ENCODE assay signal across 14 cellular contexts in the genomic region with DNA sequence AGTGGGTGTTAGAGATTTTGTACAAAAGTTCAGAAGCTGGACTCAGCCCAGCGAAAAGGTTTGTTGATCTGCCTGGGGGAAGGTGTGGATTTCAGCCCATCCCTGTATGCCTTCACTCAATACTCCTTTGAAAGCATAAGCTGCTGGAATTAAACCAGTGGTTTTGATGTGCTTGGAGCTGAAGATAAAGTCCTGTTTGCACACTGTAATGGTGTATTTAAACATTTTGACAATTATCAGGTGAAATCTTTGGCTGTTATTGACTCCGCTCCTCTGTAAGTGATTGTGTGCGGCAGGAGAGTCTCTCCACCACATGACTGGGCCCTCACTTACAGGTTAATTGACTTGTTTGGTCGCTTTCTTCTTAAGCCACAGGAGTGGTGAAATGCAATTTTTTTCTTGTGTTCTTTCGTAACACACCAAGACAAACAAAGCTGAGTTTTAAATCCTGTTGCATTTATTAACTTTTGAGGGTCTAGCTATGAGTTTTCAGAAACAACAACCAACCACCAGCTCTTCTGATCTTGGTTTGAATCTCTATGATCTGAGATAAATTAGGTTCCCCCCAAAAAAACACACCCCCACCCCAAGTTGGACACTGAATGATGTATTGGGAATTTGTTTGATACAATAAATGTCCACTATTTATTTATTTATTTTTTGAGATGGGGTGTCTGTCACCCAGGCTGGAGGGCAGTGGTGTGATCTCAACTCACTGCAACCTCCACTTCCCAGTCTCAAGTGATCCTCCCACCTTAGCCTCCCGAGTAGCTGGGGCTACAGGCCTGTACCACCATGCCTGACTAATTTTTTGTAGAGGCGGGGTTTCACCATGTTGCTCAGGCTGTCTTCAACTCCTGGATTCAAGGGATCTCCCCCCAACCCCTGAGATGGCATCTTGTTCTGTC. TPM values are rescaled to one million over a fixed set of nuclear protein-coding genes. Genes with fewer than 3 reads are reported as not detected.
DNase-seq lines count a peak whose midpoint lies in the region; ATAC-seq and TF ChIP-seq lines count a peak whose summit lies in the region.
"Had no signal": no experiment of that assay in that cellular context is flagged by ENCODE, and none has a peak within 500 bp of the region (broad histone marks: within the 10 kb centered on the region; RNA-seq: fewer than 3 reads in every experiment).

No MANE protein-coding gene starts in this region.

- ATAC-seq in left lung (peak; percentile 90), HG03135 (IDR thresholded peaks at IDR 0.05; ENCODE audit: unreplicated experiment) (no peak), omental fat pad (ENCODE audit: low FRiP score) (no peak)
- ATAC-seq: HCT116 had no signal

- no peaks in the 10 kb centered on the region for H3K36me3 ChIP-seq in BLaER1 treated with 17β-estradiol and CSF1 and Interleukin-3, amounts not matched to agents 10 nM and 100 nM
- no peaks in the 10 kb centered on the region for H3K36me3 ChIP-seq in adipocyte (ENCODE audit: control insufficient read depth, insufficient read depth, low read length, severe bottlenecking)
- no peaks in the 10 kb centered on the region for H3K36me3 ChIP-seq in left lung
- no peaks in the 10 kb centered on the region for H3K36me3 ChIP-seq in H7 (replicated peaks; ENCODE audit: control insufficient read depth, insufficient read depth, low read length)
- no peaks in the 10 kb centered on the region for H3K36me3 ChIP-seq in spleen
- H3K36me3 ChIP-seq: BE2C had no signal

- TF ChIP-seq POLR2A in spleen (IDR thresholded peaks at IDR 0.05): no peak

- no peak overlapping the region for H3K4me3 ChIP-seq in BLaER1 treated with 17β-estradiol and CSF1 and Interleukin-3, amounts not matched to agents 10 nM and 100 nM
- H3K4me3 ChIP-seq in LNCaP clone FGC (ENCODE audit: low read depth, low read length) (no peak overlapping the region), adipocyte (ENCODE audit: low read length) (no peak overlapping the region), left lung (no peak overlapping the region), H7 (ENCODE audit: insufficient read depth, low read depth, low read length) (no peak overlapping the region), spleen (no peak overlapping the region)

- peak overlapping the region in 7 of 11 experiments; percentile 47 to 80 (median 76); a peak in 13 of 22 replicates for H3K4me2 ChIP-seq in BLaER1 treated with 17β-estradiol and CSF1 and Interleukin-3, amounts not matched to agents 10 nM and 100 nM

- peaks cover 10 to 61% (median 42%) of the 10 kb centered on the region in 10 experiments for H3K4me1 ChIP-seq in BLaER1 treated with 17β-estradiol and CSF1 and Interleukin-3, amounts not matched to agents 10 nM and 100 nM
- H3K4me1 ChIP-seq in adipocyte (ENCODE audit: control insufficient read depth, insufficient read depth, low read length): peaks cover 14% of the 10 kb centered on the region
- peaks cover 0 to 13% of the 10 kb centered on the region in 2 donors for H3K4me1 ChIP-seq in left lung
- H3K4me1 ChIP-seq in spleen: peaks cover 0 to 48% (median 13%) of the 10 kb centered on the region in 6 donors
- H3K4me1 ChIP-seq: BE2C had no signal

- no peak overlapping the region for H3K9ac ChIP-seq in BLaER1 treated with 17β-estradiol and CSF1 and Interleukin-3, amounts not matched to agents 10 nM and 100 nM
- H3K9ac ChIP-seq in adipocyte (ENCODE audit: low read length): no peak overlapping the region

- 80 to 95% (median 89%) methylated on average over 7 of the region's 7 CpGs for whole genome bisulfite sequencing in spleen, 5 donors

- H3K27me3 ChIP-seq in BLaER1 treated with 17β-estradiol and CSF1 and Interleukin-3, amounts not matched to agents 10 nM and 100 nM: no peaks in the 10 kb centered on the region
- H3K27me3 ChIP-seq in adipocyte (replicated peaks; ENCODE audit: control insufficient read depth, insufficient read depth, low read length): no peaks in the 10 kb centered on the region
- H3K27me3 ChIP-seq in left lung: no peaks in the 10 kb centered on the region
- H3K27me3 ChIP-seq in H7 (ENCODE audit: control insufficient read depth, insufficient read depth, low read length): no peaks in the 10 kb centered on the region
- H3K27me3 ChIP-seq in spleen (replicated peaks in 1 of 7): no peaks in the 10 kb centered on the region
- H3K27me3 ChIP-seq: BE2C had no signal

- H3K9me3 ChIP-seq in BLaER1 treated with 17β-estradiol and CSF1 and Interleukin-3, amounts not matched to agents 10 nM and 100 nM (replicated peaks in 1 of 11): no peaks in the 10 kb centered on the region
- H3K9me3 ChIP-seq in adipocyte (ENCODE audit: control insufficient read depth, low read length): peaks cover 4% of the 10 kb centered on the region
- H3K9me3 ChIP-seq in left lung: no peaks in the 10 kb centered on the region
- no peaks in the 10 kb centered on the region for H3K9me3 ChIP-seq in spleen
- H3K9me3 ChIP-seq: BE2C had no signal

- H3K27ac ChIP-seq in BLaER1 treated with 17β-estradiol and CSF1 and Interleukin-3, amounts not matched to agents 10 nM and 100 nM: peak overlapping the region in 1 of 11 experiments; percentile 3; a peak in 2 of 22 replicates
- H3K27ac ChIP-seq in left lung (peak overlapping the region in 1 of 2 donors; percentile 18), spleen (no peak overlapping the region)

- intact Hi-C loops in left lung (cut with DNase I): no loop called here
- intact Hi-C loops in spleen (cut with DNase I; ENCODE audit: low total_unique reads): no loop called here

- peak; percentile 17 for DNase-seq in LNCaP clone FGC (ENCODE audit: low read depth)
- DNase-seq in adipocyte (ENCODE audit: low read depth): peak; percentile 28
- no peak for DNase-seq in left lung
- no peak for DNase-seq in H7
- DNase-seq in spleen: no peak
- DNase-seq in omental fat pad (ENCODE audit: low spot score): no peak
- DNase-seq: activated naive CD4-positive, alpha-beta T cell treated with Interleukin-2 at 50 U/mL for 16 hours; BE2C; cerebellar nuclear complex; DMS79 treated with DMSO at 0.1 percent for 48 hours; NCI-H1694 treated with DMSO at 0.1 percent for 48 hours had no signal

- TF ChIP-seq CTCF in LNCaP clone FGC (IDR thresholded peaks at IDR 0.05; ENCODE audit: control insufficient read depth, extremely low read depth, insufficient read depth) (no peak), left lung (IDR thresholded peaks at IDR 0.05) (no peak), spleen (IDR thresholded peaks at IDR 0.05 in 8 of 11, conservative IDR thresholded peaks at IDR 0.05 in 3 of 11) (no peak), omental fat pad (IDR thresholded peaks at IDR 0.05) (no peak)

- H4K20me1 ChIP-seq in BLaER1 treated with 17β-estradiol and CSF1 and Interleukin-3, amounts not matched to agents 10 nM and 100 nM: no peaks in the 10 kb centered on the region

RNA-seq across cellular contexts. Expression of gene NCOA3, which starts 46.3 kb away (rescaled TPM):
- 10 to 100 TPM; 34.5 to 41.4 TPM for total RNA-seq in left lung
- total RNA-seq in H7 (2014; rRNA removed; shearing (Covaris generic)): 10.1 and 12.8 TPM in 2 replicates
- 10 to 100 TPM; 78.6 to 93.7 (median 84.1) TPM for total RNA-seq in spleen
- 10 to 100 TPM; 12.5 to 17.4 (median 12.9) TPM for polyA plus RNA-seq in spleen
- 10 to 100 TPM; 33.7 to 70.6 (median 43.7) TPM for total RNA-seq in omental fat pad

Comparison
In these comparisons a context has a peak if more than half of its experiments do, and no peak if none do; other contexts are left out.
1. DNase-seq: peak in LNCaP clone FGC (single experiment) and adipocyte (single experiment); none in left lung (0 of 2), H7 (single experiment), spleen (single experiment) and omental fat pad (single experiment).